In genomic region chr16:28167221-28167620, GRCh38 we compare ENCODE assay signal across 1 cellular context.
TF ChIP-seq lines count a peak whose summit lies in the region.

No MANE protein-coding gene starts in this region.

TF ChIP-seq in GM23338, 12 proteins besides CTCF, POLR2A, EP300 and RAD21 (continued from another document):
- TF ChIP-seq, protein P1, sequence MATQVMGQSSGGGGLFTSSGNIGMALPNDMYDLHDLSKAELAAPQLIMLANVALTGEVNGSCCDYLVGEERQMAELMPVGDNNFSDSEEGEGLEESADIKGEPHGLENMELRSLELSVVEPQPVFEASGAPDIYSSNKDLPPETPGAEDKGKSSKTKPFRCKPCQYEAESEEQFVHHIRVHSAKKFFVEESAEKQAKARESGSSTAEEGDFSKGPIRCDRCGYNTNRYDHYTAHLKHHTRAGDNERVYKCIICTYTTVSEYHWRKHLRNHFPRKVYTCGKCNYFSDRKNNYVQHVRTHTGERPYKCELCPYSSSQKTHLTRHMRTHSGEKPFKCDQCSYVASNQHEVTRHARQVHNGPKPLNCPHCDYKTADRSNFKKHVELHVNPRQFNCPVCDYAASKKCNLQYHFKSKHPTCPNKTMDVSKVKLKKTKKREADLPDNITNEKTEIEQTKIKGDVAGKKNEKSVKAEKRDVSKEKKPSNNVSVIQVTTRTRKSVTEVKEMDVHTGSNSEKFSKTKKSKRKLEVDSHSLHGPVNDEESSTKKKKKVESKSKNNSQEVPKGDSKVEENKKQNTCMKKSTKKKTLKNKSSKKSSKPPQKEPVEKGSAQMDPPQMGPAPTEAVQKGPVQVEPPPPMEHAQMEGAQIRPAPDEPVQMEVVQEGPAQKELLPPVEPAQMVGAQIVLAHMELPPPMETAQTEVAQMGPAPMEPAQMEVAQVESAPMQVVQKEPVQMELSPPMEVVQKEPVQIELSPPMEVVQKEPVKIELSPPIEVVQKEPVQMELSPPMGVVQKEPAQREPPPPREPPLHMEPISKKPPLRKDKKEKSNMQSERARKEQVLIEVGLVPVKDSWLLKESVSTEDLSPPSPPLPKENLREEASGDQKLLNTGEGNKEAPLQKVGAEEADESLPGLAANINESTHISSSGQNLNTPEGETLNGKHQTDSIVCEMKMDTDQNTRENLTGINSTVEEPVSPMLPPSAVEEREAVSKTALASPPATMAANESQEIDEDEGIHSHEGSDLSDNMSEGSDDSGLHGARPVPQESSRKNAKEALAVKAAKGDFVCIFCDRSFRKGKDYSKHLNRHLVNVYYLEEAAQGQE (IDR thresholded peaks at IDR 0.05; ENCODE audit: unreplicated experiment): no peak
- TF ChIP-seq ETS1 (IDR thresholded peaks at IDR 0.05): no peak
- no peak for TF ChIP-seq CREB1 (CRISPR knock-in tag; IDR thresholded peaks at IDR 0.05; ENCODE audit: low read depth)
- no peak for TF ChIP-seq EZH2phosphoT487 (IDR thresholded peaks at IDR 0.05; ENCODE audit: unreplicated experiment)
- no peak for TF ChIP-seq STAT1 (IDR thresholded peaks at IDR 0.05; ENCODE audit: unreplicated experiment)
- no peak for TF ChIP-seq ZNF462 (CRISPR knock-in tag; IDR thresholded peaks at IDR 0.05)
- no peak for TF ChIP-seq EZH2 (IDR thresholded peaks at IDR 0.05; ENCODE audit: low read depth, unreplicated experiment)
- no peak for TF ChIP-seq NANOG (IDR thresholded peaks at IDR 0.05; ENCODE audit: borderline replicate concordance)
- TF ChIP-seq JUNB (IDR thresholded peaks at IDR 0.05; ENCODE audit: unreplicated experiment): no peak
- TF ChIP-seq ZNF114 (CRISPR knock-in tag; IDR thresholded peaks at IDR 0.05): no peak
